Comparison of ENCODE assay signal across 10 cellular contexts in genomic region chr5:180799194-180799593, GRCh38. TPM values are rescaled to one million over a fixed set of nuclear protein-coding genes. Genes with fewer than 3 reads are reported as not detected.
A peak's percentile ranks its signal among the peaks of the same experiment; 100 is the strongest.
DNase-seq lines count a peak whose midpoint lies in the region; ATAC-seq and TF ChIP-seq lines count a peak whose summit lies in the region.
"Had no signal": no experiment of that assay in that cellular context is flagged by ENCODE, and none has a peak within 500 bp of the region (broad histone marks: within the 10 kb centered on the region; RNA-seq: fewer than 3 reads in every experiment).

No MANE protein-coding gene starts in this region.

- TF ChIP-seq POLR2A in gastrocnemius medialis (IDR thresholded peaks at IDR 0.05) = no peak

- peaks cover 58% of the 10 kb centered on the region for H3K4me1 Mint-ChIP-seq in activated T-helper 2 cell treated with anti-CD3 and anti-CD28 coated beads, Interferon-gamma antibody, Interleukin-2, Interleukin-4, amounts not matched to agents 10 μg/mL and 5 μg/mL and 100 μg/mL, durations not matched to agents 14 hours and 24 hours and 36 hours (ENCODE audit: low read depth)

- H3K36me3 Mint-ChIP-seq in activated T-helper 2 cell treated with anti-CD3 and anti-CD28 coated beads, Interferon-gamma antibody, Interleukin-2, Interleukin-4, amounts not matched to agents 10 μg/mL and 5 μg/mL and 100 μg/mL, durations not matched to agents 14 hours and 24 hours and 36 hours (ENCODE audit: low read depth) = peaks cover 66% of the 10 kb centered on the region

- TF ChIP-seq CTCF in A673 (conservative IDR thresholded peaks at IDR 0.05; ENCODE audit: low read depth, low read length) = 0 out of 2 replicates have a peak, but pooled peaks have one; percentile 20
- TF ChIP-seq CTCF in GM12865 (IDR thresholded peaks at IDR 0.05; ENCODE audit: insufficient read depth, low read depth, low read length, missing control alignments) = peak; percentile 10
- TF ChIP-seq CTCF in gastrocnemius medialis (IDR thresholded peaks at IDR 0.05 in 4 of 5, conservative IDR thresholded peaks at IDR 0.05 in 1 of 5) = no peak

- peak; percentile 27 for ATAC-seq in left colon
- ATAC-seq in HG03280 (IDR thresholded peaks at IDR 0.05; ENCODE audit: unreplicated experiment) = no peak
- no peak for ATAC-seq in gastrocnemius medialis

- intact Hi-C loops in A673 (cut with micrococcal nuclease; ENCODE audit: unreplicated experiment) = no loop called here
- intact Hi-C loops in activated T-helper 2 cell treated with anti-CD3 and anti-CD28 coated beads, Interferon-gamma antibody, Interleukin-2, Interleukin-4, amounts not matched to agents 10 μg/mL and 5 μg/mL and 100 μg/mL, durations not matched to agents 14 hours and 24 hours and 36 hours (cut with micrococcal nuclease) = no loop called here
- intact Hi-C loops in left colon (cut with DNase I, micrococcal nuclease) = no loop called here
- intact Hi-C loops in gastrocnemius medialis (cut with DNase I; ENCODE audit: low total_unique reads) = no loop called here

- in situ Hi-C loops in gastrocnemius medialis (cut with MboI; ENCODE audit: low sequenced_read_pairs in 4 of 4) = loop anchor here in 1 of 4 donors (5.0 kb wide), 1 partner anchor 63 kb away; the partner anchor contains the start of gene ZFP62

- H3K27me3 ChIP-seq in A673 (replicated peaks; ENCODE audit: insufficient read depth, low read depth, low read length, poor library complexity) (no peaks in the 10 kb centered on the region), gastrocnemius medialis (no peaks in the 10 kb centered on the region)

- peaks cover 16% of the 10 kb centered on the region for H3K4me1 ChIP-seq in A673 (ENCODE audit: insufficient read depth, low read length, poor library complexity, severe bottlenecking)
- H3K4me1 ChIP-seq in gastrocnemius medialis = peaks cover 79 to 81% of the 10 kb centered on the region in 2 donors

- H3K27ac ChIP-seq in A673 (ENCODE audit: low read depth, low read length, poor library complexity, severe bottlenecking) (no peak overlapping the region), gastrocnemius medialis (peak overlapping the region in 2 of 4 donors; percentile 10 to 99)

- POLR2A ChIA-PET in A673 (lab: Charles Lee; ENCODE audit: low non-redundant PET) = no interaction called here

- no peaks in the 10 kb centered on the region for H3K9me3 Mint-ChIP-seq in activated T-helper 2 cell treated with anti-CD3 and anti-CD28 coated beads, Interferon-gamma antibody, Interleukin-2, Interleukin-4, amounts not matched to agents 10 μg/mL and 5 μg/mL and 100 μg/mL, durations not matched to agents 14 hours and 24 hours and 36 hours

- H3K4me3 ChIP-seq in A673 (ENCODE audit: low read depth, low read length, poor library complexity, severe bottlenecking) = no peak overlapping the region
- no peak overlapping the region for H3K4me3 ChIP-seq in GM12865 (ENCODE audit: low read depth, low read length)
- peak overlapping the region in 2 of 4 donors; percentile 5 to 96 for H3K4me3 ChIP-seq in gastrocnemius medialis

- H3K27me3 Mint-ChIP-seq in activated T-helper 2 cell treated with anti-CD3 and anti-CD28 coated beads, Interferon-gamma antibody, Interleukin-2, Interleukin-4, amounts not matched to agents 10 μg/mL and 5 μg/mL and 100 μg/mL, durations not matched to agents 14 hours and 24 hours and 36 hours (ENCODE audit: low read depth) = no peaks in the 10 kb centered on the region

- H3K27ac Mint-ChIP-seq in activated T-helper 2 cell treated with anti-CD3 and anti-CD28 coated beads, Interferon-gamma antibody, Interleukin-2, Interleukin-4, amounts not matched to agents 10 μg/mL and 5 μg/mL and 100 μg/mL, durations not matched to agents 14 hours and 24 hours and 36 hours = no peak overlapping the region

- H3K9me3 ChIP-seq in A673 (ENCODE audit: low read depth, low read length, poor library complexity, severe bottlenecking) = no peaks in the 10 kb centered on the region
- no peaks in the 10 kb centered on the region for H3K9me3 ChIP-seq in gastrocnemius medialis

- no peak for DNase-seq in A673 (ENCODE audit: low spot score)
- DNase-seq in GM12865 (ENCODE audit: low read depth) = no peak
- no peak for DNase-seq in activated T-helper 2 cell treated with anti-CD3 and anti-CD28 coated beads, Interferon-gamma antibody, Interleukin-2, Interleukin-4, amounts not matched to agents 10 μg/mL and 5 μg/mL and 100 μg/mL, durations not matched to agents 14 hours and 24 hours and 36 hours (ENCODE audit: low spot score)
- DNase-seq in left colon = peak in 1 of 2 donors; percentile 75
- DNase-seq in NCI-H146 (lab: John Stamatoyannopoulos, UW) = no peak
- no peak for DNase-seq in gastrocnemius medialis
- no peak for DNase-seq in mesenteric fat pad (ENCODE audit: low spot score)
- DNase-seq: NCI-H446 treated with DMSO at 0.1 percent for 48 hours; stimulated activated CD4-positive, alpha-beta T cell treated with anti-CD3 and anti-CD28 coated beads, Interleukin-4, amount 100 ng/mL, for 4 hours had no signal

- BruUV-seq in A673 (replicated peaks; lab: Mats Ljungman, UMichigan) = no TSS peak

- H3K36me3 ChIP-seq in A673 (ENCODE audit: insufficient read depth, low read length, poor library complexity, severe bottlenecking) (no peaks in the 10 kb centered on the region), gastrocnemius medialis (peaks cover 0 to 12% of the 10 kb centered on the region in 2 donors)

- CTCF ChIA-PET in A673 (lab: Charles Lee) = no interaction called here

- H3K4me3 Mint-ChIP-seq in activated T-helper 2 cell treated with anti-CD3 and anti-CD28 coated beads, Interferon-gamma antibody, Interleukin-2, Interleukin-4, amounts not matched to agents 10 μg/mL and 5 μg/mL and 100 μg/mL, durations not matched to agents 14 hours and 24 hours and 36 hours (ENCODE audit: low read depth) = peak overlapping the region; percentile 5

RNA-seq across cellular contexts. Expression of gene MGAT1, which starts 3.4 kb away (rescaled TPM):
- total RNA-seq in A673 (2021) = 48.7 and 49.9 TPM in 2 replicates
- 122 TPM in 2 replicates for total RNA-seq in activated T-helper 2 cell treated with anti-CD3 and anti-CD28 coated beads, Interferon-gamma antibody, Interleukin-2, Interleukin-4, amounts not matched to agents 10 μg/mL and 5 μg/mL and 100 μg/mL, durations not matched to agents 14 hours and 24 hours and 36 hours
- 100 to 1,000 TPM in 1 of 2 donors, 10 to 100 TPM in 1; 85.6 to 101 TPM for total RNA-seq in left colon
- 100 to 1,000 TPM; 100 to 138 (median 115) TPM for total RNA-seq in gastrocnemius medialis
- total RNA-seq in mesenteric fat pad = 380 TPM

RNA-seq across cellular contexts. Expression of gene OR2Y1, which starts 59.3 kb away (rescaled TPM):
- not detected in 2 replicates for total RNA-seq in A673 (2021)
- not detected in 2 replicates for total RNA-seq in activated T-helper 2 cell treated with anti-CD3 and anti-CD28 coated beads, Interferon-gamma antibody, Interleukin-2, Interleukin-4, amounts not matched to agents 10 μg/mL and 5 μg/mL and 100 μg/mL, durations not matched to agents 14 hours and 24 hours and 36 hours
- total RNA-seq in left colon = not detected
- total RNA-seq in gastrocnemius medialis = not detected
- not detected for total RNA-seq in mesenteric fat pad

Comparison
In these comparisons a context has a peak if more than half of its experiments do, and no peak if none do; other contexts are left out.
1. CTCF ChIP-seq: peak in A673 (single experiment) and GM12865 (single experiment); none in gastrocnemius medialis (0 of 5).